ENCODE assay signal across 8 cellular contexts in genomic region chr1:23619299-23620188, GRCh38.
A peak's percentile ranks its signal among the peaks of the same experiment; 100 is the strongest.
DNase-seq lines count a peak whose midpoint lies in the region; ATAC-seq and TF ChIP-seq lines count a peak whose summit lies in the region.

No MANE protein-coding gene starts in this region.

- no peaks in the 10 kb centered on the region for H3K36me3 Mint-ChIP-seq in activated CD8-positive, alpha-beta memory T cell treated with anti-CD3 and anti-CD28 coated beads, Interleukin-2, amount 10 ng/mL, durations not matched to agents 7 days and 5 days

- H3K27ac Mint-ChIP-seq in activated CD8-positive, alpha-beta memory T cell treated with anti-CD3 and anti-CD28 coated beads, Interleukin-2, amount 10 ng/mL, durations not matched to agents 7 days and 5 days = peak overlapping the region; percentile 61

- H3K4me3 ChIP-seq in esophagus muscularis mucosa (peak overlapping the region; percentile 44 to 60 (median 46)), rectal smooth muscle tissue (ENCODE audit: low read length) (peak overlapping the region; percentile 55), aorta (ENCODE audit: low read length in 2 of 2) (peak overlapping the region; percentile 12 to 44)

- H3K4me3 Mint-ChIP-seq in activated CD8-positive, alpha-beta memory T cell treated with anti-CD3 and anti-CD28 coated beads, Interleukin-2, amount 10 ng/mL, durations not matched to agents 7 days and 5 days = peak overlapping the region; percentile 67

- H3K27ac ChIP-seq in esophagus muscularis mucosa (replicated peaks in 1 of 4) = no peak overlapping the region
- no peak overlapping the region for H3K27ac ChIP-seq in rectal smooth muscle tissue (ENCODE audit: low read depth, low read length)
- H3K27ac ChIP-seq in aorta (ENCODE audit: low read depth in 1 of 2, low read length in 2 of 2) = no peak overlapping the region

- H3K9ac ChIP-seq in rectal smooth muscle tissue (ENCODE audit: low read length) = no peak overlapping the region

- ATAC-seq in HG02642 (IDR thresholded peaks at IDR 0.05; ENCODE audit: poor library complexity, unreplicated experiment) (peak; percentile 60), aorta (ENCODE audit: low FRiP score) (no peak)
- peak; percentile 82 for ATAC-seq in activated CD8-positive, alpha-beta memory T cell treated with anti-CD3 and anti-CD28 coated beads, Interleukin-2, amount 10 ng/mL, durations not matched to agents 7 days and 5 days

- H3K36me3 ChIP-seq in esophagus muscularis mucosa (no peaks in the 10 kb centered on the region), rectal smooth muscle tissue (ENCODE audit: control insufficient read depth, insufficient read depth, low read length) (no peaks in the 10 kb centered on the region), aorta (ENCODE audit: control insufficient read depth in 1 of 2, insufficient read depth in 2 of 2, low read length in 1 of 2) (no peaks in the 10 kb centered on the region)

- whole genome bisulfite sequencing in esophagus muscularis mucosa = 38% methylated on average over 14 of the region's 58 CpGs
- WGBS in aorta, 2 donors = 11 to 16% methylated on average over 40 to 58 of the region's 58 CpGs

- DNase-seq in EH (ENCODE audit: low read depth) (peak; percentile 27), NCI-H2196 (lab: John Stamatoyannopoulos, UW; ENCODE audit: unreplicated experiment) (peak; percentile 58), esophagus muscularis mucosa (ENCODE audit: extremely low spot score) (no peak), aorta (no peak), erythroblast (lab: John Stamatoyannopoulos, UW) (no peak)
- DNase-seq in activated CD8-positive, alpha-beta memory T cell treated with anti-CD3 and anti-CD28 coated beads, Interleukin-2, amount 10 ng/mL, durations not matched to agents 7 days and 5 days = peak; percentile 81

- no peaks in the 10 kb centered on the region for H3K9me3 Mint-ChIP-seq in activated CD8-positive, alpha-beta memory T cell treated with anti-CD3 and anti-CD28 coated beads, Interleukin-2, amount 10 ng/mL, durations not matched to agents 7 days and 5 days (ENCODE audit: low read depth)

- H3K4me1 ChIP-seq in esophagus muscularis mucosa (peaks cover 4 to 29% (median 10%) of the 10 kb centered on the region in 4 donors), rectal smooth muscle tissue (ENCODE audit: control insufficient read depth, insufficient read depth, low read length) (no peaks in the 10 kb centered on the region), aorta (ENCODE audit: control insufficient read depth in 1 of 2, insufficient read depth in 2 of 2, low read length in 2 of 2) (no peaks in the 10 kb centered on the region)

- H3K9me3 ChIP-seq in esophagus muscularis mucosa (no peaks in the 10 kb centered on the region), aorta (ENCODE audit: control insufficient read depth, low read length) (no peaks in the 10 kb centered on the region)

- TF ChIP-seq POLR2A in esophagus muscularis mucosa (IDR thresholded peaks at IDR 0.05; ENCODE audit: low read depth) = no peak
- no peak for TF ChIP-seq POLR2A in erythroblast (IDR thresholded peaks at IDR 0.05; ENCODE audit: low read length)

- no peak for TF ChIP-seq EP300 in esophagus muscularis mucosa (IDR thresholded peaks at IDR 0.05)

- H3K27me3 ChIP-seq in esophagus muscularis mucosa = peaks cover 0 to 5% (median 0%) of the 10 kb centered on the region in 4 donors
- H3K27me3 ChIP-seq in rectal smooth muscle tissue (ENCODE audit: control insufficient read depth, insufficient read depth, low read length) = peaks cover 9% of the 10 kb centered on the region
- H3K27me3 ChIP-seq in aorta (ENCODE audit: control insufficient read depth in 1 of 2, insufficient read depth in 2 of 2, low read length in 1 of 2) = no peaks in the 10 kb centered on the region

- CTCF ChIA-PET in activated CD8-positive, alpha-beta memory T cell treated with anti-CD3 and anti-CD28 coated beads, Interleukin-2, amount 10 ng/mL, durations not matched to agents 7 days and 5 days (lab: Charles Lee) = interaction anchor here (0.9 to 7.2 kb wide), 11 partner anchors 15 to 79 kb away, joined by 3 to 114 read pairs (median 5); no protein-coding TSS in a partner anchor

- peaks cover 36% of the 10 kb centered on the region for H3K4me1 Mint-ChIP-seq in activated CD8-positive, alpha-beta memory T cell treated with anti-CD3 and anti-CD28 coated beads, Interleukin-2, amount 10 ng/mL, durations not matched to agents 7 days and 5 days

- intact Hi-C loops in esophagus muscularis mucosa (cut with DNase I) = no loop called here
- intact Hi-C loops in aorta (cut with DNase I) = loop anchor here in 1 of 2 donors (5.0 kb wide), 1 partner anchor 32 kb away; no protein-coding TSS in a partner anchor

- peaks cover 11% of the 10 kb centered on the region for H3K27me3 Mint-ChIP-seq in activated CD8-positive, alpha-beta memory T cell treated with anti-CD3 and anti-CD28 coated beads, Interleukin-2, amount 10 ng/mL, durations not matched to agents 7 days and 5 days

- no peak for TF ChIP-seq CTCF in esophagus muscularis mucosa (IDR thresholded peaks at IDR 0.05)

Comparison
In these comparisons a context has a peak if more than half of its experiments do, and no peak if none do; other contexts are left out.
1. DNase-seq: peak in EH (single experiment), NCI-H2196 (single experiment) and activated CD8-positive, alpha-beta memory T cell treated with anti-CD3 and anti-CD28 coated beads, Interleukin-2, amount 10 ng/mL, durations not matched to agents 7 days and 5 days (single experiment); none in esophagus muscularis mucosa (single experiment), aorta (0 of 2) and erythroblast (0 of 2).
2. Peak in every context shown above with its lines, with median percentiles within 50 percentile points of each other: H3K4me3 ChIP-seq.